In genomic region chr20:57543754-57544153, GRCh38 we compare ENCODE assay signal across 34 cellular contexts. TPM values are rescaled to one million over a fixed set of nuclear protein-coding genes. Genes with fewer than 3 reads are reported as not detected.
"Had no signal": no experiment of that assay in that cellular context is flagged by ENCODE, and none has a peak within 500 bp of the region (broad histone marks: within the 10 kb centered on the region; RNA-seq: fewer than 3 reads in every experiment).

No MANE protein-coding gene starts in this region.

- H3K27ac ChIP-seq: brain microvascular endothelial cell, esophagus muscularis mucosa, foreskin keratinocyte, gastrocnemius medialis, WERI-Rb-1 had no signal

- ATAC-seq: activated CD4-positive, CD25-positive, alpha-beta regulatory T cell treated with anti-CD3 and anti-CD28 coated beads, Interleukin-2, amount 50 U/mL, for 24 hours; activated CD8-positive, alpha-beta T cell treated with anti-CD3 and anti-CD28 coated beads for 36 hours; activated T-cell treated with anti-CD3 and anti-CD28 coated beads, Interleukin-2, amount 50 U/mL, for 4 hours; activated T-helper 17 cell treated with anti-CD3 and anti-CD28 coated beads, Interleukin-2, amount 50 U/mL, for 72 hours; effector memory CD8-positive, alpha-beta T cell; foreskin keratinocyte; gastrocnemius medialis; T-helper 17 cell had no signal

- H3K9me3 ChIP-seq: gastrocnemius medialis had no signal

- H3K4me3 ChIP-seq: esophagus muscularis mucosa, gastrocnemius medialis had no signal

- H3K27me3 ChIP-seq: gastrocnemius medialis had no signal

- H3K36me3 ChIP-seq: brain microvascular endothelial cell, esophagus muscularis mucosa, gastrocnemius medialis, WERI-Rb-1 had no signal

- FAIRE-seq: astrocyte, bronchial epithelial cell, colon had no signal

- DNase-seq: activated B cell treated with CpG ODN at 0.5 μM for 24 hours; activated CD4-positive, alpha-beta T cell treated with anti-CD3 and anti-CD28 coated beads for 48 hours; activated CD4-positive, alpha-beta T cell treated with anti-CD3 and anti-CD28 coated beads, Interleukin-2, amount 50 U/mL, for 1 hour; activated CD4-positive, alpha-beta T cell treated with anti-CD3 and anti-CD28 coated beads, Interleukin-2, amount 50 U/mL, for 48 hours; activated CD8-positive, alpha-beta memory T cell treated with anti-CD3 and anti-CD28 coated beads for 24 hours; activated CD8-positive, alpha-beta T cell treated with anti-CD3 and anti-CD28 coated beads for 36 hours; activated effector memory CD4-positive, alpha-beta T cell treated with Interleukin-2 at 50 U/mL for 16 hours; activated gamma-delta T cell treated with Interleukin-2 at 50 U/mL for 16 hours; activated naive CD4-positive, alpha-beta T cell treated with anti-CD3 and anti-CD28 coated beads, Interleukin-2, amount 50 U/mL, for 16 hours; activated naive CD4-positive, alpha-beta T cell treated with Interleukin-2 at 50 U/mL for 16 hours; activated T-cell treated with anti-CD3 and anti-CD28 coated beads, Interleukin-2, amount 50 U/mL, for 4 hours; amniotic stem cell; anterior cingulate cortex; brain microvascular endothelial cell; cortex of kidney; dermis blood vessel endothelial cell; effector CD4-positive, alpha-beta T cell; effector memory CD8-positive, alpha-beta T cell; erythroblast; foreskin keratinocyte; gastrocnemius medialis; glutamatergic neuron; T-helper 1 cell; T-helper 17 cell; T1000; WERI-Rb-1 had no signal

- H3K4me1 ChIP-seq: foreskin keratinocyte, gastrocnemius medialis had no signal

RNA-seq across cellular contexts. Expression of gene PCK1, which starts 17.2 kb away (rescaled TPM):
- total RNA-seq: activated B cell treated with CpG ODN at 0.5 μM for 24 hours; activated CD8-positive, alpha-beta T cell treated with anti-CD3 and anti-CD28 coated beads for 36 hours; activated T-helper 17 cell treated with anti-CD3 and anti-CD28 coated beads, Interleukin-2, amount 50 U/mL, for 72 hours; astrocyte; bronchial epithelial cell; chondrocyte; dermis blood vessel endothelial cell; foreskin keratinocyte; T-helper 17 cell had no signal
- polyA plus RNA-seq: foreskin keratinocyte had no signal

RNA-seq across cellular contexts. Expression of gene CTCFL, which starts 18.8 kb away (rescaled TPM):
- total RNA-seq: activated B cell treated with CpG ODN at 0.5 μM for 24 hours; activated CD8-positive, alpha-beta T cell treated with anti-CD3 and anti-CD28 coated beads for 36 hours; activated T-helper 17 cell treated with anti-CD3 and anti-CD28 coated beads, Interleukin-2, amount 50 U/mL, for 72 hours; astrocyte; bronchial epithelial cell; cardiac septum; chondrocyte; dermis blood vessel endothelial cell; esophagus muscularis mucosa; foreskin keratinocyte; gastrocnemius medialis; T-helper 17 cell had no signal
- polyA plus RNA-seq: foreskin keratinocyte had no signal
